ENCODE assay signal across 24 cellular contexts in the genomic region with DNA sequence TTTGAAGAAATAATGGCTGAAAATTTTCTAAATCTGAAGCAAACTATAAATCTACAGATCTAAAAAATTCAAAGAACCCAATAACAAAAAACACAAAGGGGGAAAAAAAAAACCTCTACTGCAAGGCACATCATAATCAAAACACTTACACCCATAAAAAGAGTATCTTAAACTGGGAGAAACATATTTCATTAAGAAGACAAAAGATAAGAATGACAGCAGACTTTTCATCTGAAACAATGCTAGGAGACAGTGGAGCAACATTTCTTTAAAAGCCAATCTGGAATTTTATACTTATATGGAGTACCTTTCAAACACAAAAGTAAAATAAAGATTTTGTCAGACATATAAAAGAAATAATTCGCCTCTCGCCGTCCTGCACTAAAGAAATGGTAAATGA. TPM values are rescaled to one million over a fixed set of nuclear protein-coding genes. Genes with fewer than 3 reads are reported as not detected.
DNase-seq lines count a peak whose midpoint lies in the region; ATAC-seq and TF ChIP-seq lines count a peak whose summit lies in the region.
"Had no signal": no experiment of that assay in that cellular context is flagged by ENCODE, and none has a peak within 500 bp of the region (broad histone marks: within the 10 kb centered on the region; RNA-seq: fewer than 3 reads in every experiment).

No MANE protein-coding gene starts in this region.

- H3K4me3 Mint-ChIP-seq in activated naive CD8-positive, alpha-beta T cell treated with anti-CD3 and anti-CD28 coated beads for 36 hours = no peak overlapping the region
- no peak overlapping the region for H3K4me3 Mint-ChIP-seq in activated naive CD8-positive, alpha-beta T cell treated with anti-CD3 and anti-CD28 coated beads, Interleukin-2, amount 50 U/mL, for 24 hours
- peak overlapping the region; percentile 47 for H3K4me3 Mint-ChIP-seq in endothelial cell (ENCODE audit: unreplicated experiment)
- H3K4me3 Mint-ChIP-seq: activated naive CD8-positive, alpha-beta T cell treated with anti-CD3 and anti-CD28 coated beads, Interleukin-2, amount 10 ng/mL, durations not matched to agents 7 days and 5 days; memory B cell; naive B cell; stimulated activated effector memory CD8-positive, alpha-beta T cell treated with anti-CD3 and anti-CD28 coated beads, Interleukin-12 subunit alpha, Interleukin-12 subunit beta, amount 100 ng/mL, for 72 hours had no signal

- H3K27me3 Mint-ChIP-seq in activated naive CD8-positive, alpha-beta T cell treated with anti-CD3 and anti-CD28 coated beads for 36 hours = no peaks in the 10 kb centered on the region
- H3K27me3 Mint-ChIP-seq in activated naive CD8-positive, alpha-beta T cell treated with anti-CD3 and anti-CD28 coated beads, Interleukin-2, amount 50 U/mL, for 24 hours = no peaks in the 10 kb centered on the region
- H3K27me3 Mint-ChIP-seq in endothelial cell (ENCODE audit: unreplicated experiment) = peaks cover 4% of the 10 kb centered on the region
- H3K27me3 Mint-ChIP-seq: activated naive CD8-positive, alpha-beta T cell treated with anti-CD3 and anti-CD28 coated beads, Interleukin-2, amount 10 ng/mL, durations not matched to agents 7 days and 5 days; memory B cell; naive B cell had no signal

- H3K27ac Mint-ChIP-seq in activated naive CD8-positive, alpha-beta T cell treated with anti-CD3 and anti-CD28 coated beads for 36 hours = peak overlapping the region; percentile 66
- H3K27ac Mint-ChIP-seq in activated naive CD8-positive, alpha-beta T cell treated with anti-CD3 and anti-CD28 coated beads, Interleukin-2, amount 50 U/mL, for 24 hours = no peak overlapping the region
- no peak overlapping the region for H3K27ac Mint-ChIP-seq in endothelial cell (ENCODE audit: unreplicated experiment)
- H3K27ac Mint-ChIP-seq: activated naive CD8-positive, alpha-beta T cell treated with anti-CD3 and anti-CD28 coated beads, Interleukin-2, amount 10 ng/mL, durations not matched to agents 7 days and 5 days; memory B cell; stimulated activated effector memory CD8-positive, alpha-beta T cell treated with anti-CD3 and anti-CD28 coated beads, Interleukin-12 subunit alpha, Interleukin-12 subunit beta, amount 100 ng/mL, for 72 hours had no signal

- H3K4me1 Mint-ChIP-seq in activated naive CD8-positive, alpha-beta T cell treated with anti-CD3 and anti-CD28 coated beads for 36 hours = peaks cover 36% of the 10 kb centered on the region
- peaks cover 34% of the 10 kb centered on the region for H3K4me1 Mint-ChIP-seq in activated naive CD8-positive, alpha-beta T cell treated with anti-CD3 and anti-CD28 coated beads, Interleukin-2, amount 50 U/mL, for 24 hours
- H3K4me1 Mint-ChIP-seq in endothelial cell (ENCODE audit: unreplicated experiment) = no peaks in the 10 kb centered on the region

- H3K36me3 Mint-ChIP-seq in activated naive CD8-positive, alpha-beta T cell treated with anti-CD3 and anti-CD28 coated beads for 36 hours = peaks cover 80% of the 10 kb centered on the region
- peaks cover 84% of the 10 kb centered on the region for H3K36me3 Mint-ChIP-seq in activated naive CD8-positive, alpha-beta T cell treated with anti-CD3 and anti-CD28 coated beads, Interleukin-2, amount 50 U/mL, for 24 hours (ENCODE audit: low read depth)
- H3K36me3 Mint-ChIP-seq in endothelial cell (ENCODE audit: low read depth, unreplicated experiment) = peaks cover 24% of the 10 kb centered on the region

- DNase-seq in activated naive CD8-positive, alpha-beta T cell treated with anti-CD3 and anti-CD28 coated beads for 36 hours = no peak
- DNase-seq in activated naive CD8-positive, alpha-beta T cell treated with anti-CD3 and anti-CD28 coated beads, Interleukin-2, amount 50 U/mL, for 24 hours = no peak
- DNase-seq in OCI-M1 (lab: John Stamatoyannopoulos, UW) = peak; percentile 36
- DNase-seq in endothelial cell (ENCODE audit: low spot score) = no peak
- DNase-seq: activated CD4-positive, alpha-beta T cell treated with anti-CD3 and anti-CD28 coated beads, Interleukin-2, amount 50 U/mL, for 1 hour; activated naive CD8-positive, alpha-beta T cell treated with anti-CD3 and anti-CD28 coated beads, Interleukin-2, amount 10 ng/mL, durations not matched to agents 7 days and 5 days; body of pancreas; cerebellar nuclear complex; foreskin fibroblast; GDM1; heart right ventricle; left colon; naive B cell; NCI-H1694; NCI-H2171 treated with DMSO at 0.1 percent for 48 hours; NCI-H524 treated with DMSO at 0.1 percent for 48 hours; occipital lobe; retina; stimulated activated CD4-positive, alpha-beta T cell treated with anti-CD3 and anti-CD28 coated beads, Interleukin-2, amount 100 ng/mL, for 24 hours had no signal

- H3K9me3 Mint-ChIP-seq in activated naive CD8-positive, alpha-beta T cell treated with anti-CD3 and anti-CD28 coated beads for 36 hours = peaks cover 26% of the 10 kb centered on the region
- peaks cover 35% of the 10 kb centered on the region for H3K9me3 Mint-ChIP-seq in activated naive CD8-positive, alpha-beta T cell treated with anti-CD3 and anti-CD28 coated beads, Interleukin-2, amount 50 U/mL, for 24 hours
- H3K9me3 Mint-ChIP-seq in endothelial cell (ENCODE audit: unreplicated experiment) = no peaks in the 10 kb centered on the region

- no peak for TF ChIP-seq CTCF in endothelial cell (IDR thresholded peaks at IDR 0.05; ENCODE audit: unreplicated experiment)

- no peak for ATAC-seq in activated naive CD8-positive, alpha-beta T cell treated with anti-CD3 and anti-CD28 coated beads, Interleukin-2, amount 50 U/mL, for 24 hours
- ATAC-seq in GM18868 (IDR thresholded peaks at IDR 0.05; ENCODE audit: unreplicated experiment) (no peak), GM18520 (IDR thresholded peaks at IDR 0.05; ENCODE audit: unreplicated experiment) (no peak), esophagus mucosa (no peak)
- ATAC-seq: body of pancreas; heart right ventricle; left colon; stimulated activated effector memory CD8-positive, alpha-beta T cell treated with anti-CD3 and anti-CD28 coated beads, Interleukin-12 subunit alpha, Interleukin-12 subunit beta, amount 100 ng/mL, for 72 hours had no signal

RNA-seq across cellular contexts. Expression of a gene that starts 49.1 kb away (rescaled TPM):
- total RNA-seq in activated naive CD8-positive, alpha-beta T cell treated with anti-CD3 and anti-CD28 coated beads for 36 hours = 10 to 100 TPM; 37.0 to 40.9 TPM
- total RNA-seq in endothelial cell (ENCODE audit: unreplicated experiment) = 64.9 TPM
- 34.3 TPM for total RNA-seq in esophagus mucosa
